In genomic region chr15:99734040-99734291, GRCh38 we compare ENCODE assay signal across 8 cellular contexts. TPM values are rescaled to one million over a fixed set of nuclear protein-coding genes. Genes with fewer than 3 reads are reported as not detected.
DNase-seq lines count a peak whose midpoint lies in the region; ATAC-seq, FAIRE-seq and TF ChIP-seq lines count a peak whose summit lies in the region.
"Not testable (repeated sequence)": the region's sequence is repeated elsewhere in the genome, so short reads cannot be mapped to it uniquely, and the experiment has no call there.

No MANE protein-coding gene starts in this region.

- H3K9me3 Mint-ChIP-seq in activated naive CD4-positive, alpha-beta T cell treated with anti-CD3 and anti-CD28 coated beads, Interleukin-2, amount 50 U/mL, for 24 hours; immature natural killer cell; neural progenitor cell; stimulated activated memory B cell treated with anti-CD40 and anti-IgM and Interleukin-4, amounts not matched to agents 10 μg/mL and 1 μg/mL and 100 μg/mL, for 72 hours: not testable (repeated sequence)

- H3K9me3 ChIP-seq in A549; HUES48 (ENCODE audit: control insufficient read depth, insufficient read depth, low read length); SK-N-MC (ENCODE audit: low read depth, low read length); H1 (ENCODE audit: insufficient read depth in 2 of 2, low read depth in 1 of 2, low read length in 1 of 2); neural progenitor cell (ENCODE audit: low read depth): not testable (repeated sequence)

- H2AFZ ChIP-seq in H1 (ENCODE audit: low read length): 0 out of 2 replicates have a peak overlapping the region, but pooled peaks have one; percentile 95
- not testable (repeated sequence) for H2AFZ ChIP-seq in neural progenitor cell (replicated peaks)

- not testable (repeated sequence) for H2BK5ac ChIP-seq in H1 (ENCODE audit: low read depth, low read length)

- not testable (repeated sequence) for H3K79me1 ChIP-seq in H1 (ENCODE audit: low read depth, low read length)

- not testable (repeated sequence) for H4K91ac ChIP-seq in H1 (replicated peaks; ENCODE audit: insufficient read length, low read length)

- peak overlapping the region; percentile 61 for H3K4me3 ChIP-seq in A549
- H3K4me3 ChIP-seq in HUES48 (ENCODE audit: low read depth, low read length): peak overlapping the region; percentile 60
- peak overlapping the region; percentile 86 for H3K4me3 ChIP-seq in SK-N-MC
- H3K4me3 ChIP-seq in H1 (ENCODE audit: extremely low read depth in 1 of 4, insufficient read depth in 2 of 4, low read depth in 3 of 4, low read length in 4 of 4): peak overlapping the region; percentile 32 to 64 (median 47); a peak in 6 of 8 replicates
- peak overlapping the region; percentile 73 for H3K4me3 ChIP-seq in neural progenitor cell

- H2BK15ac ChIP-seq in H1 (ENCODE audit: low read length): not testable (repeated sequence)

- H3K4me3 Mint-ChIP-seq in activated naive CD4-positive, alpha-beta T cell treated with anti-CD3 and anti-CD28 coated beads, Interleukin-2, amount 50 U/mL, for 24 hours: peak overlapping the region; percentile 88
- peak overlapping the region; percentile 78 to 84 (median 82) for H3K4me3 Mint-ChIP-seq in immature natural killer cell
- peak overlapping the region; percentile 84 for H3K4me3 Mint-ChIP-seq in neural progenitor cell
- H3K4me3 Mint-ChIP-seq in stimulated activated memory B cell treated with anti-CD40 and anti-IgM and Interleukin-4, amounts not matched to agents 10 μg/mL and 1 μg/mL and 100 μg/mL, for 72 hours: peak overlapping the region; percentile 85

- TF ChIP-seq EP300 in A549 (IDR thresholded peaks at IDR 0.05); H1 (IDR thresholded peaks at IDR 0.05; ENCODE audit: borderline replicate concordance in 1 of 2, low read depth in 2 of 2, low read length in 2 of 2): not testable (repeated sequence)

- H2BK20ac ChIP-seq in H1 (ENCODE audit: low read length): not testable (repeated sequence)

- not testable (repeated sequence) for H3K36me3 ChIP-seq in HUES48 (ENCODE audit: control insufficient read depth, insufficient read depth, low read length); SK-N-MC (ENCODE audit: insufficient read depth, low read length); H1 (ENCODE audit: control insufficient read depth in 2 of 4, insufficient read depth in 4 of 4, low read length in 3 of 4); neural progenitor cell

- H3K79me2 ChIP-seq in H1 (ENCODE audit: control insufficient read depth in 1 of 2, insufficient read depth in 2 of 2, low read length in 2 of 2): not testable (repeated sequence)
- peaks cover 19% of the 10 kb centered on the region for H3K79me2 ChIP-seq in neural progenitor cell (ENCODE audit: low read depth)

- not testable (repeated sequence) for H3K36me3 Mint-ChIP-seq in activated naive CD4-positive, alpha-beta T cell treated with anti-CD3 and anti-CD28 coated beads, Interleukin-2, amount 50 U/mL, for 24 hours; immature natural killer cell; neural progenitor cell; stimulated activated memory B cell treated with anti-CD40 and anti-IgM and Interleukin-4, amounts not matched to agents 10 μg/mL and 1 μg/mL and 100 μg/mL, for 72 hours

- H3K27me3 Mint-ChIP-seq in activated naive CD4-positive, alpha-beta T cell treated with anti-CD3 and anti-CD28 coated beads, Interleukin-2, amount 50 U/mL, for 24 hours; immature natural killer cell (ENCODE audit: low read depth in 3 of 3); neural progenitor cell (ENCODE audit: insufficient read depth, low read depth); stimulated activated memory B cell treated with anti-CD40 and anti-IgM and Interleukin-4, amounts not matched to agents 10 μg/mL and 1 μg/mL and 100 μg/mL, for 72 hours: not testable (repeated sequence)

- H3K23me2 ChIP-seq in H1 (ENCODE audit: low read depth, low read length): not testable (repeated sequence)

- not testable (repeated sequence) for ATAC-seq in A549; stimulated activated memory B cell treated with anti-CD40 and anti-IgM and Interleukin-4, amounts not matched to agents 10 μg/mL and 1 μg/mL and 100 μg/mL, for 72 hours

- H3K4me1 Mint-ChIP-seq in activated naive CD4-positive, alpha-beta T cell treated with anti-CD3 and anti-CD28 coated beads, Interleukin-2, amount 50 U/mL, for 24 hours: peaks cover 30% of the 10 kb centered on the region
- H3K4me1 Mint-ChIP-seq in immature natural killer cell (peaks cover 15% of the 10 kb centered on the region in 2 donors), neural progenitor cell (peaks cover 28% of the 10 kb centered on the region)
- peaks cover 12% of the 10 kb centered on the region for H3K4me1 Mint-ChIP-seq in stimulated activated memory B cell treated with anti-CD40 and anti-IgM and Interleukin-4, amounts not matched to agents 10 μg/mL and 1 μg/mL and 100 μg/mL, for 72 hours

- POLR2A ChIA-PET in A549 (lab: Yijun Ruan, JAX): interaction anchor here (0.8 to 1.5 kb wide), 3 partner anchors 24 to 452 kb away, joined by 3 to 10 read pairs (median 5); no protein-coding TSS in a partner anchor
- POLR2A ChIA-PET in H1 (lab: Charles Lee; ENCODE audit: partially characterized antibody): not testable (repeated sequence)

- H4K5ac ChIP-seq in H1 (ENCODE audit: insufficient read length, low read depth, low read length): not testable (repeated sequence)

- not testable (repeated sequence) for H3F3A ChIP-seq in neural progenitor cell (ENCODE audit: low read depth)

- H3K18ac ChIP-seq in H1 (ENCODE audit: extremely low read depth, low read length): not testable (repeated sequence)

- peak overlapping the region; percentile 91 for H3K27ac Mint-ChIP-seq in activated naive CD4-positive, alpha-beta T cell treated with anti-CD3 and anti-CD28 coated beads, Interleukin-2, amount 50 U/mL, for 24 hours
- H3K27ac Mint-ChIP-seq in immature natural killer cell: peak overlapping the region; percentile 79 to 88 (median 84)
- not testable (repeated sequence) for H3K27ac Mint-ChIP-seq in neural progenitor cell
- H3K27ac Mint-ChIP-seq in stimulated activated memory B cell treated with anti-CD40 and anti-IgM and Interleukin-4, amounts not matched to agents 10 μg/mL and 1 μg/mL and 100 μg/mL, for 72 hours: peak overlapping the region; percentile 99

- H3K56ac ChIP-seq in H1 (replicated peaks; ENCODE audit: insufficient read length, low read depth, low read length): not testable (repeated sequence)

- CTCF ChIA-PET in A549 (lab: Yijun Ruan, JAX) (interaction anchor here (1.1 to 3.5 kb wide), 5 partner anchors 21 to 447 kb away, joined by 3 to 30 read pairs (median 4); no protein-coding TSS in a partner anchor), H1 (lab: Charles Lee; ENCODE audit: partially characterized antibody) (interaction anchor here (0.8 to 12.7 kb wide), 4 partner anchors 20 to 389 kb away, joined by 3 to 92 read pairs (median 4); no protein-coding TSS in a partner anchor)

- H3K27ac ChIP-seq in A549: peak overlapping the region; percentile 85 to 90
- H3K27ac ChIP-seq in HUES48 (ENCODE audit: low read depth, low read length): peak overlapping the region; percentile 83
- H3K27ac ChIP-seq in SK-N-MC: peak overlapping the region; percentile 77; the same call in 1 of the 2 replicates
- peak overlapping the region; percentile 83 for H3K27ac ChIP-seq in H1 (ENCODE audit: low read depth, low read length)
- not testable (repeated sequence) for H3K27ac ChIP-seq in neural progenitor cell

- H4K8ac ChIP-seq in H1 (ENCODE audit: extremely low read depth, insufficient read depth, low read length): peak overlapping the region; percentile 95; the same call in 1 of the 2 replicates

- 82% methylated on average over 13 of the region's 13 CpGs for WGBS in A549 (ENCODE audit: missing lambda C conversion rate)
- WGBS in H1 (ENCODE audit: extremely low coverage in 1 of 2, insufficient coverage in 1 of 2, insufficient read length in 1 of 2, insufficient replicate concordance in 2 of 2, low coverage in 1 of 2, low lambda C conversion rate in 2 of 2, missing lambda C conversion rate in 1 of 2), 2 experiments: 90% methylated on average over 13 of the region's 13 CpGs; no CpG with 5 or more reads in 1 of the 2 experiments

- H3K4me1 ChIP-seq in A549 (peaks cover 10% of the 10 kb centered on the region; the same call in 1 of the 3 replicates), HUES48 (ENCODE audit: control insufficient read depth, insufficient read depth, low read length) (peaks cover 24% of the 10 kb centered on the region), H1 (replicated peaks in 1 of 4; ENCODE audit: control insufficient read depth in 3 of 4, insufficient read depth in 4 of 4, low read length in 3 of 4) (peaks cover 2 to 23% (median 6%) of the 10 kb centered on the region in 4 experiments; a peak in 5 of 7 replicates), neural progenitor cell (peaks cover 13% of the 10 kb centered on the region)

- FAIRE-seq in A549 (lab: Jason Lieb, UNC); H1 (lab: Jason Lieb, UNC): not testable (repeated sequence)

- H2BK120ac ChIP-seq in H1 (replicated peaks; ENCODE audit: low read depth, low read length): not testable (repeated sequence)

- H3K9ac ChIP-seq in HUES48 (ENCODE audit: low read depth, low read length): peak overlapping the region; percentile 49; the same call in 1 of the 2 replicates
- H3K9ac ChIP-seq in SK-N-MC (ENCODE audit: insufficient read length): peak overlapping the region; percentile 89
- peak overlapping the region in 1 of 4 experiments; percentile 50; a peak in 2 of 7 replicates for H3K9ac ChIP-seq in H1 (replicated peaks in 1 of 4; ENCODE audit: extremely low read depth in 1 of 4, low read depth in 3 of 4, low read length in 3 of 4)
- not testable (repeated sequence) for H3K9ac ChIP-seq in neural progenitor cell

- not testable (repeated sequence) for H2BK12ac ChIP-seq in H1 (ENCODE audit: low read depth, low read length)

- H3K4ac ChIP-seq in H1 (replicated peaks; ENCODE audit: insufficient read length, low read depth, low read length): not testable (repeated sequence)

- TF ChIP-seq RAD21 in A549 (conservative IDR thresholded peaks at IDR 0.05 in 1 of 2, IDR thresholded peaks at IDR 0.05 in 1 of 2); H1 (IDR thresholded peaks at IDR 0.05 in 1 of 2, conservative IDR thresholded peaks at IDR 0.05 in 1 of 2; ENCODE audit: low read depth in 2 of 2, low read length in 2 of 2): not testable (repeated sequence)

- H3K27me3 ChIP-seq in HUES48 (ENCODE audit: control insufficient read depth, insufficient read depth, low read length) (peaks cover 10% of the 10 kb centered on the region), H1 (replicated peaks in 1 of 4; ENCODE audit: control insufficient read depth in 3 of 4, extremely low read depth in 1 of 4, insufficient read depth in 3 of 4, low read length in 3 of 4) (peaks cover 0 to 10% (median 3%) of the 10 kb centered on the region in 4 experiments; a peak in 4 of 7 replicates), neural progenitor cell (peaks cover 14% of the 10 kb centered on the region)

- H4K20me1 ChIP-seq in H1 (replicated peaks in 1 of 2; ENCODE audit: control insufficient read depth in 1 of 2, insufficient read depth in 2 of 2, low read length in 2 of 2): not testable (repeated sequence)
- H4K20me1 ChIP-seq in neural progenitor cell (ENCODE audit: low read depth): peaks cover 29% of the 10 kb centered on the region

- not testable (repeated sequence) for H3K14ac ChIP-seq in H1 (ENCODE audit: insufficient read length)

- peak overlapping the region; percentile 94 for H3K4me2 ChIP-seq in A549
- H3K4me2 ChIP-seq in H1 (ENCODE audit: insufficient read depth in 1 of 2, low read depth in 2 of 2, low read length in 2 of 2): peak overlapping the region; percentile 79
- H3K4me2 ChIP-seq in neural progenitor cell: peak overlapping the region; percentile 73

- H3K23ac ChIP-seq in H1 (ENCODE audit: insufficient read length): not testable (repeated sequence)

- DNase-seq in A549 (ENCODE audit: low read depth in 1 of 2, low spot score in 1 of 2); SK-N-MC (ENCODE audit: low read depth, low spot score); H1 (ENCODE audit: low read depth in 1 of 2, low spot score in 2 of 2); immature natural killer cell; neural progenitor cell (ENCODE audit: low spot score): not testable (repeated sequence)

- not testable (repeated sequence) for TF ChIP-seq POLR2A in A549 (IDR thresholded peaks at IDR 0.05; ENCODE audit: low read length); H1 (IDR thresholded peaks at IDR 0.05; ENCODE audit: control extremely low read depth in 1 of 2, low read depth in 2 of 2, low read length in 2 of 2)

- not testable (repeated sequence) for H2AK5ac ChIP-seq in H1 (ENCODE audit: low read depth, low read length)

- not testable (repeated sequence) for TF ChIP-seq CTCF in A549 (IDR thresholded peaks at IDR 0.05); H1 (IDR thresholded peaks at IDR 0.05; ENCODE audit: control extremely low read depth in 1 of 3, insufficient read depth in 1 of 3, low read depth in 1 of 3, low read length in 3 of 3); neural progenitor cell (IDR thresholded peaks at IDR 0.05)

RNA-seq across cellular contexts. Expression of gene LYSMD4, which starts 0.7 kb away (rescaled TPM):
- polyA plus RNA-seq in A549 (2011; rRNA removed): 3.8 TPM in 2 replicates
- polyA plus RNA-seq in A549 (2012; cell fraction: cytosol; rRNA removed): 4.8 and 5.6 TPM in 2 replicates
- 12.3 and 18.5 TPM in 2 replicates for polyA plus RNA-seq in A549 (2012; cell fraction: nucleus; rRNA removed)
- 5.4 to 6.0 TPM (median 6.0 TPM) in 3 replicates for polyA plus RNA-seq in A549 (2017; fragmentation: RNase III; extraction: RNeasy Plus Mini Kit Qiagen cat#74134 plus additional on column Dnase treatment)
- polyA minus RNA-seq in A549 (2011; rRNA and poly(A)+ RNA removed): 5.5 and 5.9 TPM in 2 replicates
- 16.0 and 17.5 TPM in 2 replicates for total RNA-seq in H1 (2021; fragmentation: NEBNext Ultra II Directional; extraction: Animal tissue kit (Norgen Biotek cat#: 25700))
- polyA plus RNA-seq in H1 (2011; rRNA removed): 7.5 and 11.3 TPM in 2 replicates
- 13.6 TPM for polyA plus RNA-seq in H1 (2011; cell fraction: cytosol; rRNA removed)
- polyA plus RNA-seq in H1 (2011; cell fraction: nucleus; rRNA removed): 27.5 TPM
- polyA plus RNA-seq in H1 (2012, experiment 1 of 2): 12.1 to 14.4 TPM (median 13.3 TPM) in 4 replicates
- polyA plus RNA-seq in H1 (2012, experiment 2 of 2): 8.9 TPM
- polyA plus RNA-seq in H1 (2013, experiment 1 of 2): 12.4 TPM
- 10.9 TPM for polyA plus RNA-seq in H1 (2013, experiment 2 of 2)
- 11.8 and 12.3 TPM in 2 replicates for polyA minus RNA-seq in H1 (2011; rRNA and poly(A)+ RNA removed)
- polyA minus RNA-seq in H1 (2011; cell fraction: cytosol; rRNA and poly(A)+ RNA removed): 5.9 TPM
- 19.0 TPM for polyA minus RNA-seq in H1 (2011; cell fraction: nucleus; rRNA and poly(A)+ RNA removed)
- polyA plus RNA-seq in immature natural killer cell: 1 to 10 TPM; 1.6 to 3.5 (median 3.1) TPM
- total RNA-seq in neural progenitor cell (ENCODE audit: low replicate concordance): 11.7 and 16.3 TPM in 2 replicates
